ENCODE assay signal across 2 cellular contexts in the genomic region with DNA sequence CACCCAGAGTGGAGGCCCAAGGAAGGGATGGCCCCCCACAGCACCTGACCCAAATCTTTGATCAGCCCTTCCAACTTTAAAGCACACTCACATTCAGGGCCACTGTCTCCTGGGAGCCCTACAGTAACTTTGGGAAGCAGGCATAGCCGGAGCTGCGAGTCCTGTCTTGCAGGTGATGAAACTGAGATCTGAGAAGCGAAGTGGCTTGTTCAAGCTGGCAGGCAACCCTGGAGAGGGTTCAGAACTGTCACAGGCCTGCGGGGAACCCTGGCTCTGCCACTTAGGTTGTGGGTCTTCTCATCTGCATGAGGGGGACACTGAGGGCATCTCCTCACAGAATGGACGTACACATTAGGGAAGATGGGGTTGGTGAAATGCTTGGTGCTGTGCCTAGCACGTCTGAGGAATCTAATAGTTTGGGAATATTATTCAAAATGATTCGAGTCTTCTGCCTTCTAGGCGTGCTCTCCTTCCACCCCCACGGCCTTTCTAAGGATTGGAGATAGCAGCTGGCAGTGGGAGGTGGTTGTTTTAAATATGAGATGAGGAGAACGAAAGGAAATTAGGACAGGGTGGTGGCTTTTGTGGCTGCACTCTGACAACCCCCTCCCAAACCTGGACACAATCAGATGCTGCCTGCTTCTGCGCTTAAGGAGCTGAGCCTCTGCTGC.
A peak's percentile ranks its signal among the peaks of the same experiment; 100 is the strongest.
TF ChIP-seq lines count a peak whose summit lies in the region.

No MANE protein-coding gene starts in this region.

TF ChIP-seq in HEK293, 187 proteins besides CTCF, POLR2A, EP300 and RAD21:
- TF ChIP-seq ZNF544 (tag by site-specific recombination; IDR thresholded peaks at IDR 0.05) (no peak), EGR2 (tag by site-specific recombination; IDR thresholded peaks at IDR 0.05; ENCODE audit: low read depth) (peak; percentile 69)
- TF ChIP-seq, protein P1, sequence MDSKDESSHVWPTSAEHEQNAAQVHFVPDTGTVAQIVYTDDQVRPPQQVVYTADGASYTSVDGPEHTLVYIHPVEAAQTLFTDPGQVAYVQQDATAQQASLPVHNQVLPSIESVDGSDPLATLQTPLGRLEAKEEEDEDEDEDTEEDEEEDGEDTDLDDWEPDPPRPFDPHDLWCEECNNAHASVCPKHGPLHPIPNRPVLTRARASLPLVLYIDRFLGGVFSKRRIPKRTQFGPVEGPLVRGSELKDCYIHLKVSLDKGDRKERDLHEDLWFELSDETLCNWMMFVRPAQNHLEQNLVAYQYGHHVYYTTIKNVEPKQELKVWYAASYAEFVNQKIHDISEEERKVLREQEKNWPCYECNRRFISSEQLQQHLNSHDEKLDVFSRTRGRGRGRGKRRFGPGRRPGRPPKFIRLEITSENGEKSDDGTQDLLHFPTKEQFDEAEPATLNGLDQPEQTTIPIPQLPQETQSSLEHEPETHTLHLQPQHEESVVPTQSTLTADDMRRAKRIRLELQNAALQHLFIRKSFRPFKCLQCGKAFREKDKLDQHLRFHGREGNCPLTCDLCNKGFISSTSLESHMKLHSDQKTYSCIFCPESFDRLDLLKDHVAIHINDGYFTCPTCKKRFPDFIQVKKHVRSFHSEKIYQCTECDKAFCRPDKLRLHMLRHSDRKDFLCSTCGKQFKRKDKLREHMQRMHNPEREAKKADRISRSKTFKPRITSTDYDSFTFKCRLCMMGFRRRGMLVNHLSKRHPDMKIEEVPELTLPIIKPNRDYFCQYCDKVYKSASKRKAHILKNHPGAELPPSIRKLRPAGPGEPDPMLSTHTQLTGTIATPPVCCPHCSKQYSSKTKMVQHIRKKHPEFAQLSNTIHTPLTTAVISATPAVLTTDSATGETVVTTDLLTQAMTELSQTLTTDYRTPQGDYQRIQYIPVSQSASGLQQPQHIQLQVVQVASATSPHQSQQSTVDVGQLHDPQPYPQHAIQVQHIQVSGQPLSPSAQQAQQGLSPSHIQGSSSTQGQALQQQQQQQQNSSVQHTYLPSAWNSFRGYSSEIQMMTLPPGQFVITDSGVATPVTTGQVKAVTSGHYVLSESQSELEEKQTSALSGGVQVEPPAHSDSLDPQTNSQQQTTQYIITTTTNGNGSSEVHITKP (tag by site-specific recombination; IDR thresholded peaks at IDR 0.05) = peak; percentile 97

TF ChIP-seq in K562, 482 proteins besides CTCF, POLR2A, EP300 and RAD21:
- TF ChIP-seq, protein P1 (IDR thresholded peaks at IDR 0.05; ENCODE audit: partially characterized antibody) = peak; percentile 77
- TF ChIP-seq, protein P2, sequence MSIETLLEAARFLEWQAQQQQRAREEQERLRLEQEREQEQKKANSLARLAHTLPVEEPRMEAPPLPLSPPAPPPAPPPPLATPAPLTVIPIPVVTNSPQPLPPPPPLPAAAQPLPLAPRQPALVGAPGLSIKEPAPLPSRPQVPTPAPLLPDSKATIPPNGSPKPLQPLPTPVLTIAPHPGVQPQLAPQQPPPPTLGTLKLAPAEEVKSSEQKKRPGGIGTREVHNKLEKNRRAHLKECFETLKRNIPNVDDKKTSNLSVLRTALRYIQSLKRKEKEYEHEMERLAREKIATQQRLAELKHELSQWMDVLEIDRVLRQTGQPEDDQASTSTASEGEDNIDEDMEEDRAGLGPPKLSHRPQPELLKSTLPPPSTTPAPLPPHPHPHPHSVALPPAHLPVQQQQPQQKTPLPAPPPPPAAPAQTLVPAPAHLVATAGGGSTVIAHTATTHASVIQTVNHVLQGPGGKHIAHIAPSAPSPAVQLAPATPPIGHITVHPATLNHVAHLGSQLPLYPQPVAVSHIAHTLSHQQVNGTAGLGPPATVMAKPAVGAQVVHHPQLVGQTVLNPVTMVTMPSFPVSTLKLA (conservative IDR thresholded peaks at IDR 0.05) = no peak
TF ChIP-seq in K562: peak in this region for 1.
